Comparison of ENCODE assay signal across 8 cellular contexts in the genomic region with DNA sequence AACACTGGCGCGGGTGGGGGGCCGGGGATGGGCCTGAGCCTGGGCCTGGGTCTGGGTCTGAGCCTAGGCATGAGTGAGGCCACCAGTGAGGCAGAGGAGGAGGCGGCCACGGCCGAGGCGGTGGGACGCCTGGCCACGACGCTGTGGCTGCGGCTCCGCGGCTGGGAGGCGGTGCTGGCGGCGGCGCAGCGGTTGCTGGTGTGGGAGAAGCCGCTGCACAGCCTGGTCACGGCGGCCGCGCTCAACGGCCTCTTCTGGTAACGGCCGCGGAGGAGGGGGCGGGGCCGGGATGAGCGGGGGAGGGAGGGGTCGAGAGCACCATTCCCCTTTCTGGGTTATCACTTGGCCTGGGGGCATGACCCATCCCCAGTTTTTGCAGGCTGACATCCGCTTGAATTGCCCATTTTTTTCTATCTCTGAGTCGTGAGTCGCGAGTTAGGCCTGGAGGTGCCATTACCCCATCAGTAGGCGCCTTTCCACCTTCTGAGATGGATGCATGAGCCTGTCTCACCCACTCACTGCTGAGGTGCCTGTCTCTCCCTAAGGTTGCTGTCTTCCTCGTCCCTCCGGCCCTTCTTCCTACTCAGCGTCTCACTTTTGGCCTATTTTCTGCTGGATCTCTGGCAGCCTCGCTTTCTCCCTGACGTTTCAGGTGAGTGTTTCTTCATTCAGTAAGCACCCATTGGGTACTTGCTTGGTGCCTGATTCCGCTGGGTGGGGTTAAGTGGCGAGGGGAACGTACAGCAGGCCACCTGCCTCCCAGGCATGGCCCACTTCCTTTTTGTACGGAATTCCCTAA. TPM values are rescaled to one million over a fixed set of nuclear protein-coding genes. Genes with fewer than 3 reads are reported as not detected.
DNase-seq lines count a peak whose midpoint lies in the region; ATAC-seq and TF ChIP-seq lines count a peak whose summit lies in the region.

No MANE protein-coding gene starts in this region.

- H3K36me3 Mint-ChIP-seq in CD4-positive, CD25-positive, alpha-beta regulatory T cell, result peaks cover 36% of the 10 kb centered on the region
- H3K36me3 Mint-ChIP-seq in T-helper 2 cell treated with Interferon-gamma antibody and Interleukin-4, amounts not matched to agents 5 μg/mL and 100 μg/mL, for 36 hours (ENCODE audit: low read depth), result peaks cover 37% of the 10 kb centered on the region
- peaks cover 29% of the 10 kb centered on the region for H3K36me3 Mint-ChIP-seq in chondrocyte (ENCODE audit: low read depth)

- peak; percentile 44 to 52 (median 46) for DNase-seq in CD4-positive, CD25-positive, alpha-beta regulatory T cell
- no peak for DNase-seq in T-helper 2 cell treated with Interferon-gamma antibody and Interleukin-4, amounts not matched to agents 5 μg/mL and 100 μg/mL, for 36 hours (ENCODE audit: low spot score)
- DNase-seq in chondrocyte (ENCODE audit: low spot score) (no peak), NCI-H524 treated with DMSO at 0.1 percent for 48 hours (lab: John Stamatoyannopoulos, UW) (no peak)
- peak; percentile 22 for DNase-seq in stimulated activated CD8-positive, alpha-beta memory T cell treated with anti-CD3 and anti-CD28 coated beads, Interleukin-4, amount 100 ng/mL, for 24 hours (ENCODE audit: low read depth)

- peaks cover 11% of the 10 kb centered on the region for H3K27me3 Mint-ChIP-seq in CD4-positive, CD25-positive, alpha-beta regulatory T cell
- H3K27me3 Mint-ChIP-seq in T-helper 2 cell treated with Interferon-gamma antibody and Interleukin-4, amounts not matched to agents 5 μg/mL and 100 μg/mL, for 36 hours (ENCODE audit: low read depth), result no peaks in the 10 kb centered on the region
- no peaks in the 10 kb centered on the region for H3K27me3 Mint-ChIP-seq in chondrocyte (ENCODE audit: low read depth)

- H3K4me1 ChIP-seq in CD4-positive, CD25-positive, alpha-beta regulatory T cell (ENCODE audit: control insufficient read depth, insufficient read depth, low read length, poor library complexity, severe bottlenecking), result peaks cover 65% of the 10 kb centered on the region
- peaks cover 0 to 25% (median 22%) of the 10 kb centered on the region in 4 donors for H3K4me1 ChIP-seq in liver (ENCODE audit: control insufficient read depth in 4 of 4, insufficient read depth in 4 of 4, low read length in 3 of 4)

- no peaks in the 10 kb centered on the region for H3K9me3 ChIP-seq in CD4-positive, CD25-positive, alpha-beta regulatory T cell (ENCODE audit: control insufficient read depth in 2 of 2, low read length in 2 of 2)
- no peaks in the 10 kb centered on the region for H3K9me3 ChIP-seq in liver (ENCODE audit: control insufficient read depth in 4 of 4, low read length in 3 of 4)

- peak overlapping the region; percentile 10 to 50 for H3K9ac ChIP-seq in liver (ENCODE audit: low read depth in 1 of 2, low read length in 2 of 2)

- peak overlapping the region; percentile 84 for H3K4me3 ChIP-seq in CD4-positive, CD25-positive, alpha-beta regulatory T cell (ENCODE audit: low read depth, low read length)
- H3K4me3 ChIP-seq in liver (ENCODE audit: low read depth in 1 of 3, low read length in 3 of 3), result peak overlapping the region; percentile 63 to 77 (median 68)

- peak; percentile 54 for TF ChIP-seq CTCF in chondrocyte (IDR thresholded peaks at IDR 0.05)
- no peak for TF ChIP-seq CTCF in liver (IDR thresholded peaks at IDR 0.05; ENCODE audit: low read depth, low read length, missing input control)

- peak overlapping the region; percentile 91 to 95 (median 94) for H3K4me3 Mint-ChIP-seq in CD4-positive, CD25-positive, alpha-beta regulatory T cell
- peak overlapping the region; percentile 97 for H3K4me3 Mint-ChIP-seq in T-helper 2 cell treated with Interferon-gamma antibody and Interleukin-4, amounts not matched to agents 5 μg/mL and 100 μg/mL, for 36 hours
- H3K4me3 Mint-ChIP-seq in chondrocyte (ENCODE audit: unreplicated experiment), result peak overlapping the region; percentile 87

- H3K4me1 Mint-ChIP-seq in CD4-positive, CD25-positive, alpha-beta regulatory T cell, result peaks cover 13 to 80% (median 49%) of the 10 kb centered on the region in 4 donors
- peaks cover 57% of the 10 kb centered on the region for H3K4me1 Mint-ChIP-seq in T-helper 2 cell treated with Interferon-gamma antibody and Interleukin-4, amounts not matched to agents 5 μg/mL and 100 μg/mL, for 36 hours (ENCODE audit: low read depth)
- H3K4me1 Mint-ChIP-seq in chondrocyte (ENCODE audit: low read depth), result peaks cover 34% of the 10 kb centered on the region

- peaks cover 54% of the 10 kb centered on the region for H3K36me3 ChIP-seq in CD4-positive, CD25-positive, alpha-beta regulatory T cell (ENCODE audit: control insufficient read depth, insufficient read depth, low read length)
- H3K36me3 ChIP-seq in liver (ENCODE audit: control insufficient read depth in 4 of 4, insufficient read depth in 3 of 4, low read depth in 1 of 4, low read length in 3 of 4), result peaks cover 9 to 48% (median 42%) of the 10 kb centered on the region in 4 donors

- peak overlapping the region; percentile 98 for H3K27ac ChIP-seq in CD4-positive, CD25-positive, alpha-beta regulatory T cell (ENCODE audit: insufficient read depth, low read length, poor library complexity, severe bottlenecking)
- H3K27ac ChIP-seq in liver (ENCODE audit: low read depth in 1 of 2, low read length in 2 of 2), result peak overlapping the region; percentile 94 to 100

- H3K27me3 ChIP-seq in CD4-positive, CD25-positive, alpha-beta regulatory T cell (ENCODE audit: control insufficient read depth, insufficient read depth, low read length), result no peaks in the 10 kb centered on the region
- H3K27me3 ChIP-seq in liver (ENCODE audit: control insufficient read depth in 4 of 4, insufficient read depth in 4 of 4, low read length in 3 of 4), result no peaks in the 10 kb centered on the region

- no peak for ATAC-seq in CD4-positive, CD25-positive, alpha-beta regulatory T cell (ENCODE audit: low read depth in 2 of 2)
- peak; percentile 8 for ATAC-seq in GM19452 (IDR thresholded peaks at IDR 0.05; ENCODE audit: unreplicated experiment)
- ATAC-seq in HG03521 (IDR thresholded peaks at IDR 0.05; ENCODE audit: unreplicated experiment), result peak; percentile 19

- H3K9me3 Mint-ChIP-seq in CD4-positive, CD25-positive, alpha-beta regulatory T cell, result no peaks in the 10 kb centered on the region
- no peaks in the 10 kb centered on the region for H3K9me3 Mint-ChIP-seq in T-helper 2 cell treated with Interferon-gamma antibody and Interleukin-4, amounts not matched to agents 5 μg/mL and 100 μg/mL, for 36 hours
- H3K9me3 Mint-ChIP-seq in chondrocyte (ENCODE audit: low read depth), result no peaks in the 10 kb centered on the region

- peak overlapping the region; percentile 87 to 99 (median 94) for H3K27ac Mint-ChIP-seq in CD4-positive, CD25-positive, alpha-beta regulatory T cell
- H3K27ac Mint-ChIP-seq in T-helper 2 cell treated with Interferon-gamma antibody and Interleukin-4, amounts not matched to agents 5 μg/mL and 100 μg/mL, for 36 hours, result peak overlapping the region; percentile 93
- peak overlapping the region; percentile 71 for H3K27ac Mint-ChIP-seq in chondrocyte (ENCODE audit: unreplicated experiment)

- WGBS in liver, result 5% methylated on average over 45 of the region's 45 CpGs

- TF ChIP-seq RAD21 in liver (IDR thresholded peaks at IDR 0.05), result no peak

TF ChIP-seq in liver, 16 proteins besides CTCF, POLR2A, EP300 and RAD21 (continues in another document):
- no peak for TF ChIP-seq SP1 (IDR thresholded peaks at IDR 0.05)
- TF ChIP-seq YY1 (IDR thresholded peaks at IDR 0.05), result no peak
- TF ChIP-seq EGR1 (IDR thresholded peaks at IDR 0.05; ENCODE audit: low read depth in 2 of 2), result no peak
- TF ChIP-seq GABPA (IDR thresholded peaks at IDR 0.05 in 1 of 2, conservative IDR thresholded peaks at IDR 0.05 in 1 of 2), result no peak
- TF ChIP-seq, protein P1, sequence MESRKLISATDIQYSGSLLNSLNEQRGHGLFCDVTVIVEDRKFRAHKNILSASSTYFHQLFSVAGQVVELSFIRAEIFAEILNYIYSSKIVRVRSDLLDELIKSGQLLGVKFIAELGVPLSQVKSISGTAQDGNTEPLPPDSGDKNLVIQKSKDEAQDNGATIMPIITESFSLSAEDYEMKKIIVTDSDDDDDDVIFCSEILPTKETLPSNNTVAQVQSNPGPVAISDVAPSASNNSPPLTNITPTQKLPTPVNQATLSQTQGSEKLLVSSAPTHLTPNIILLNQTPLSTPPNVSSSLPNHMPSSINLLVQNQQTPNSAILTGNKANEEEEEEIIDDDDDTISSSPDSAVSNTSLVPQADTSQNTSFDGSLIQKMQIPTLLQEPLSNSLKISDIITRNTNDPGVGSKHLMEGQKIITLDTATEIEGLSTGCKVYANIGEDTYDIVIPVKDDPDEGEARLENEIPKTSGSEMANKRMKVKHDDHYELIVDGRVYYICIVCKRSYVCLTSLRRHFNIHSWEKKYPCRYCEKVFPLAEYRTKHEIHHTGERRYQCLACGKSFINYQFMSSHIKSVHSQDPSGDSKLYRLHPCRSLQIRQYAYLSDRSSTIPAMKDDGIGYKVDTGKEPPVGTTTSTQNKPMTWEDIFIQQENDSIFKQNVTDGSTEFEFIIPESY (IDR thresholded peaks at IDR 0.05), result no peak
- TF ChIP-seq HNF4G (IDR thresholded peaks at IDR 0.05), result no peak
- TF ChIP-seq JUND (IDR thresholded peaks at IDR 0.05), result no peak
- TF ChIP-seq NR2F2 (IDR thresholded peaks at IDR 0.05), result no peak
- TF ChIP-seq HNF4A (conservative IDR thresholded peaks at IDR 0.05), result no peak

RNA-seq across cellular contexts. Expression of a gene that starts 0.5 kb away (rescaled TPM):
- total RNA-seq in CD4-positive, CD25-positive, alpha-beta regulatory T cell, result 84.7 TPM
- 10 to 100 TPM; 62.8 to 89.7 (median 72.1) TPM for polyA plus RNA-seq in CD4-positive, CD25-positive, alpha-beta regulatory T cell
- total RNA-seq in chondrocyte, result 81.1 to 88.0 TPM (median 85.0 TPM) in 3 replicates
- 10 to 100 TPM; 34.1 to 41.2 TPM for total RNA-seq in liver
- polyA plus RNA-seq in liver, result 10 to 100 TPM; 21.7 to 42.8 TPM

RNA-seq across cellular contexts. Expression of a gene that starts 1.9 kb away (rescaled TPM):
- 68.2 TPM for total RNA-seq in CD4-positive, CD25-positive, alpha-beta regulatory T cell
- 100 to 1,000 TPM; 100 to 143 (median 113) TPM for polyA plus RNA-seq in CD4-positive, CD25-positive, alpha-beta regulatory T cell
- total RNA-seq in chondrocyte, result 36.1 to 46.3 TPM (median 43.1 TPM) in 3 replicates
- total RNA-seq in liver, result 10 to 100 TPM; 16.5 to 39.8 TPM
- polyA plus RNA-seq in liver, result 10 to 100 TPM; 16.7 to 26.5 TPM

RNA-seq across cellular contexts. Expression of a gene that starts 8.7 kb away (rescaled TPM):
- total RNA-seq in CD4-positive, CD25-positive, alpha-beta regulatory T cell, result 1.3 TPM
- not detected for polyA plus RNA-seq in CD4-positive, CD25-positive, alpha-beta regulatory T cell
- total RNA-seq in chondrocyte (2.0 to 2.7 TPM (median 2.4 TPM) in 3 replicates), liver (1 to 10 TPM in 1 of 2 donors, under 1 TPM in 1; 0.23 to 2.4 TPM)
- under 1 TPM; 0.38 to 0.94 TPM for polyA plus RNA-seq in liver

RNA-seq across cellular contexts. Expression of a gene that starts 18.0 kb away (rescaled TPM):
- 12.9 TPM for total RNA-seq in CD4-positive, CD25-positive, alpha-beta regulatory T cell
- polyA plus RNA-seq in CD4-positive, CD25-positive, alpha-beta regulatory T cell, result 10 to 100 TPM; 24.6 to 29.1 (median 26.8) TPM
- total RNA-seq in chondrocyte (7.3 to 13.3 TPM (median 12.7 TPM) in 3 replicates), liver (10 to 100 TPM; 11.8 to 13.5 TPM)
- polyA plus RNA-seq in liver, result 1 to 10 TPM; 6.1 to 8.0 TPM

RNA-seq across cellular contexts. Expression of a gene that starts 28.0 kb away (rescaled TPM):
- 70.8 TPM for total RNA-seq in CD4-positive, CD25-positive, alpha-beta regulatory T cell
- polyA plus RNA-seq in CD4-positive, CD25-positive, alpha-beta regulatory T cell, result 10 to 100 TPM; 54.4 to 72.1 (median 64.0) TPM
- total RNA-seq in chondrocyte, result 28.6 to 29.8 TPM (median 29.3 TPM) in 3 replicates
- 10 to 100 TPM; 19.6 to 29.8 TPM for total RNA-seq in liver
- polyA plus RNA-seq in liver, result 10 to 100 TPM; 21.9 to 53.8 TPM

Comparison
In these comparisons a context has a peak if more than half of its experiments do, and no peak if none do; other contexts are left out.
1. ATAC-seq: peak in GM19452 (single experiment) and HG03521 (single experiment); none in CD4-positive, CD25-positive, alpha-beta regulatory T cell (0 of 2).
2. DNase-seq: peak in CD4-positive, CD25-positive, alpha-beta regulatory T cell (3 of 3) and stimulated activated CD8-positive, alpha-beta memory T cell treated with anti-CD3 and anti-CD28 coated beads, Interleukin-4, amount 100 ng/mL, for 24 hours (single experiment); none in T-helper 2 cell treated with Interferon-gamma antibody and Interleukin-4, amounts not matched to agents 5 μg/mL and 100 μg/mL, for 36 hours (single experiment), chondrocyte (single experiment) and NCI-H524 treated with DMSO at 0.1 percent for 48 hours (single experiment).
3. Peak in every context shown above with its lines, with median percentiles within 50 percentile points of each other: H3K27ac Mint-ChIP-seq and H3K4me3 Mint-ChIP-seq.